ENCODE assay signal across 13 cellular contexts in the genomic region with DNA sequence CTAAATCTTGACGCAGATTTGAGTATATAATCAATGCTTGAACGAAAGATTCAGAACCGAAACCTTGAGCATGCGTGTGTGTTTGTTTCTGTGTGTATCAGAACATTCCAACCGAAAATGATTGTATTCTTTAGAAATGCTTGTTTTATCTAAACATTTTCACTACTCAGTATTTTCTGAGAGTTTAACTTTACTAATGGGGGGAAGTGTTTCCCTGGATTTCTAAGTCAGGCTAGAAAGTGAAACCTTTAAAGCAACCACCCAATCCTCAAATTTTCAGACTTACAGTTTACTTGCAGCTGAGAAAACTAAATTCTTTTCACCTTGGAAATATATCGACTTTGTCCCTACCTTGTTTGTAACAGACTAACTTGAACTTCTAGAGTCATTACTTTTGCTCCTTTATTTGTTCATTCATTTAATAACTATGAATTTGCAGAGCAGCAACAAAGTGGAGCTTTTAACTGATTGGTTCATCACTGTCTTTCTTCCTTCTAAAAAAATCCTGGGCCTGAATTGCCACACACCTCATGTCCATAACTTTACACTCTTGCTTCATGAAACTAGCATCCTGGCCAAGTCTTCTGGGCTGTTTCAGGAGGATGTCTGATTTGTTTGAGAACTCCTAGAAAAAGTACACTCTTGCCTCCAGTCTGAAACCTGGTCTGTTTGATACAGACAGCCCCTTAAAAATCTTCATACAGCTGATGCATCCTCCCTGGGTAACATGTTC.
"Had no signal": no experiment of that assay in that cellular context is flagged by ENCODE, and none has a peak within 500 bp of the region (broad histone marks: within the 10 kb centered on the region; RNA-seq: fewer than 3 reads in every experiment).

No MANE protein-coding gene starts in this region.

- H3K36me3 ChIP-seq: ovary had no signal

- H3K4me3 Mint-ChIP-seq: activated CD8-positive, alpha-beta T cell treated with anti-CD3 and anti-CD28 coated beads for 36 hours; activated naive CD8-positive, alpha-beta T cell treated with anti-CD3 and anti-CD28 coated beads, Interleukin-2, amount 10 ng/mL, durations not matched to agents 7 days and 5 days; nephron progenitor cell; stimulated activated naive CD8-positive, alpha-beta T cell treated with anti-CD3 and anti-CD28 coated beads, Interleukin-15, Interleukin-2, amounts not matched to agents 100 ng/mL and 50 ng/mL, for 24 hours; T-helper 2 cell treated with Interferon-gamma antibody and Interleukin-4, amounts not matched to agents 5 μg/mL and 100 μg/mL, for 36 hours had no signal

- H3K4me3 ChIP-seq: hepatocyte, ovary had no signal

- H3K4me1 Mint-ChIP-seq: nephron progenitor cell had no signal

- H3K27me3 ChIP-seq: hepatocyte, ovary had no signal

- H3K4me2 ChIP-seq: hepatocyte had no signal

- H3K9me3 Mint-ChIP-seq: activated CD8-positive, alpha-beta T cell treated with anti-CD3 and anti-CD28 coated beads for 36 hours; activated naive CD8-positive, alpha-beta T cell treated with anti-CD3 and anti-CD28 coated beads, Interleukin-2, amount 10 ng/mL, durations not matched to agents 7 days and 5 days; nephron progenitor cell; stimulated activated naive CD8-positive, alpha-beta T cell treated with anti-CD3 and anti-CD28 coated beads, Interleukin-15, Interleukin-2, amounts not matched to agents 100 ng/mL and 50 ng/mL, for 24 hours; T-helper 2 cell treated with Interferon-gamma antibody and Interleukin-4, amounts not matched to agents 5 μg/mL and 100 μg/mL, for 36 hours had no signal

- DNase-seq: activated CD8-positive, alpha-beta memory T cell treated with anti-CD3 and anti-CD28 coated beads, Interleukin-2, amount 50 U/mL, for 48 hours; activated CD8-positive, alpha-beta T cell treated with anti-CD3 and anti-CD28 coated beads for 36 hours; activated naive CD8-positive, alpha-beta T cell treated with anti-CD3 and anti-CD28 coated beads, Interleukin-2, amount 10 ng/mL, durations not matched to agents 7 days and 5 days; cortex of kidney; effector memory CD4-positive, alpha-beta T cell; nephron progenitor cell; ovary; stimulated activated CD4-positive, alpha-beta T cell treated with anti-CD3 and anti-CD28 coated beads, Interleukin-4, amount 100 ng/mL, for 1 hour; stimulated activated CD8-positive, alpha-beta memory T cell treated with anti-CD3 and anti-CD28 coated beads, Interleukin-4, amount 100 ng/mL, for 48 hours; SW 1271 had no signal

- H2AFZ ChIP-seq: hepatocyte had no signal

- ATAC-seq: activated CD8-positive, alpha-beta T cell treated with anti-CD3 and anti-CD28 coated beads for 36 hours had no signal

- H3K79me2 ChIP-seq: hepatocyte had no signal

- H3K27ac Mint-ChIP-seq: activated CD8-positive, alpha-beta T cell treated with anti-CD3 and anti-CD28 coated beads for 36 hours; activated naive CD8-positive, alpha-beta T cell treated with anti-CD3 and anti-CD28 coated beads, Interleukin-2, amount 10 ng/mL, durations not matched to agents 7 days and 5 days; nephron progenitor cell; stimulated activated naive CD8-positive, alpha-beta T cell treated with anti-CD3 and anti-CD28 coated beads, Interleukin-15, Interleukin-2, amounts not matched to agents 100 ng/mL and 50 ng/mL, for 24 hours; T-helper 2 cell treated with Interferon-gamma antibody and Interleukin-4, amounts not matched to agents 5 μg/mL and 100 μg/mL, for 36 hours had no signal

- H3K27me3 Mint-ChIP-seq: activated CD8-positive, alpha-beta T cell treated with anti-CD3 and anti-CD28 coated beads for 36 hours; activated naive CD8-positive, alpha-beta T cell treated with anti-CD3 and anti-CD28 coated beads, Interleukin-2, amount 10 ng/mL, durations not matched to agents 7 days and 5 days; stimulated activated naive CD8-positive, alpha-beta T cell treated with anti-CD3 and anti-CD28 coated beads, Interleukin-15, Interleukin-2, amounts not matched to agents 100 ng/mL and 50 ng/mL, for 24 hours had no signal

- H3K27ac ChIP-seq: hepatocyte had no signal

- H3K9me3 ChIP-seq: ovary had no signal
